Comparison of ENCODE assay signal across 1 cellular context in the genomic region with DNA sequence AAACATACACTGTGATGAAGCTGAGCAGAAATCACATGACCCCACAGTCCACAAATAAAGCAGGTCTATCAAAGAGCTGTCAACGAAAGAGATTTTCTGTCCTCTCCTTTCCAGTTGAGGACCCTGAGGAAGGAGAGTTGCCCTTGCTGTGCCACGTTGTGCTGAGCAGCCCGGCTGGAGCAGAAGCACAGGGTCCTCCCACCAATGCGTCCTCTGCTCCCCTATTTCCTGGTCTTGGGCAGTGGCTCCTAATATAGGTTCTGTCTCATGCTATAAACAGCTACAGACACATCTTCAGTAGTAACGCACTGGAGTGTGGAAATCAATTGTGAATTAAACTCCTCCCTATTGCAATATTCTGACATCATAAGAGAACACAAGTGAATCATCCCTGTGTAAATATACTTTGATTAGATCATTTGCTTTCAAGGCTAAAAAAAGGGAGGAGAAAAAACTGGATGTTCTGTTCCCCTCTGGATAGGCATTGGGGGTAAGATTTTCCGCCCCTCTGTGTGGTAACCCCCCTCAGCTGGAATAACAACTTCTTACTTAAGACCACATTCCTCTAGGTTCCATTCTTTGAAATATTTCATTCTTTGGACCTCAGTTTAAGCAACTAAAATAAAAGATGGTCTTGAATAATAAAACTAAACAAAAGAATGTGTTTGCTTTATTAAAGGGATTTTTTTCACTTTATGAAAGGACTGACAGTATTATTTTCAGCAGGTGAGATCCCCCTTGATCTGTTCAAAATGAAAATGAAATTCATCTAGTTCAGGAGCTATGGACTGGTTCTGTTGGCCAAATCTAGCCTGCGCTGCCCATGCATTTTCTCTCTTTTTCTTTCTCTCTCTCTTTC.
TF ChIP-seq lines count a peak whose summit lies in the region.

No MANE protein-coding gene starts in this region.

TF ChIP-seq in HepG2, 621 proteins besides CTCF, POLR2A, EP300 and RAD21 (continues in another document):
- TF ChIP-seq CREM (IDR thresholded peaks at IDR 0.05) (peak; percentile 31; the same call in 1 of the 2 replicates), CREM (CRISPR knock-in tag; IDR thresholded peaks at IDR 0.05) (no peak), HDAC1 (CRISPR knock-in tag; IDR thresholded peaks at IDR 0.05) (no peak), ISX (CRISPR knock-in tag; conservative IDR thresholded peaks at IDR 0.05) (no peak), RFX1 (IDR thresholded peaks at IDR 0.05) (no peak), CBX1 (IDR thresholded peaks at IDR 0.05; ENCODE audit: low read depth) (no peak), NR2F2 (IDR thresholded peaks at IDR 0.05; ENCODE audit: borderline replicate concordance, low read depth) (no peak), ZFP36L1 (CRISPR knock-in tag; IDR thresholded peaks at IDR 0.05) (no peak), ZNF296 (CRISPR knock-in tag; conservative IDR thresholded peaks at IDR 0.05) (no peak), POGZ (CRISPR knock-in tag; IDR thresholded peaks at IDR 0.05) (peak; percentile 13; the same call in 1 of the 2 replicates), ERF (CRISPR knock-in tag; IDR thresholded peaks at IDR 0.05) (0 out of 2 replicates have a peak, but pooled peaks have one; percentile 57), ZNF468 (CRISPR knock-in tag; IDR thresholded peaks at IDR 0.05) (no peak), PLRG1 (conservative IDR thresholded peaks at IDR 0.05) (no peak), NCOR1 (IDR thresholded peaks at IDR 0.05; ENCODE audit: borderline replicate concordance, low read length) (peak; percentile 26; the same call in 1 of the 2 replicates), AFF4 (CRISPR knock-in tag; IDR thresholded peaks at IDR 0.05) (no peak), ZBTB8A (CRISPR knock-in tag; IDR thresholded peaks at IDR 0.05; ENCODE audit: borderline replicate concordance, low read depth) (no peak), ZKSCAN1 (IDR thresholded peaks at IDR 0.05; ENCODE audit: low read length) (no peak), WIZ (CRISPR knock-in tag; IDR thresholded peaks at IDR 0.05) (no peak), ONECUT2 (CRISPR knock-in tag; IDR thresholded peaks at IDR 0.05) (0 out of 2 replicates have a peak, but pooled peaks have one; percentile 22), ZNF282 (IDR thresholded peaks at IDR 0.05; ENCODE audit: partially characterized antibody) (no peak), THAP11 (CRISPR knock-in tag; IDR thresholded peaks at IDR 0.05) (no peak), HDAC2 (CRISPR knock-in tag; IDR thresholded peaks at IDR 0.05) (0 out of 2 replicates have a peak, but pooled peaks have one; percentile 29), PHF20 (CRISPR knock-in tag; IDR thresholded peaks at IDR 0.05) (no peak), ZBTB2 (CRISPR knock-in tag; IDR thresholded peaks at IDR 0.05; ENCODE audit: low read depth) (no peak), HNRNPK (IDR thresholded peaks at IDR 0.05; ENCODE audit: low read depth, low read length, poor library complexity, severe bottlenecking) (no peak), EHMT2 (IDR thresholded peaks at IDR 0.05; ENCODE audit: borderline replicate concordance, low read depth, low read length) (no peak), ZNF275 (CRISPR knock-in tag; IDR thresholded peaks at IDR 0.05; ENCODE audit: borderline replicate concordance) (no peak), ZNF615 (CRISPR knock-in tag; IDR thresholded peaks at IDR 0.05; ENCODE audit: borderline replicate concordance) (no peak), ZNF382 (CRISPR knock-in tag; IDR thresholded peaks at IDR 0.05; ENCODE audit: borderline replicate concordance) (no peak), ZNF841 (CRISPR knock-in tag; IDR thresholded peaks at IDR 0.05; ENCODE audit: borderline replicate concordance) (no peak), KLF11 (CRISPR knock-in tag; IDR thresholded peaks at IDR 0.05) (no peak), BRD4 (CRISPR knock-in tag; IDR thresholded peaks at IDR 0.05) (no peak)
- TF ChIP-seq, protein P1, sequence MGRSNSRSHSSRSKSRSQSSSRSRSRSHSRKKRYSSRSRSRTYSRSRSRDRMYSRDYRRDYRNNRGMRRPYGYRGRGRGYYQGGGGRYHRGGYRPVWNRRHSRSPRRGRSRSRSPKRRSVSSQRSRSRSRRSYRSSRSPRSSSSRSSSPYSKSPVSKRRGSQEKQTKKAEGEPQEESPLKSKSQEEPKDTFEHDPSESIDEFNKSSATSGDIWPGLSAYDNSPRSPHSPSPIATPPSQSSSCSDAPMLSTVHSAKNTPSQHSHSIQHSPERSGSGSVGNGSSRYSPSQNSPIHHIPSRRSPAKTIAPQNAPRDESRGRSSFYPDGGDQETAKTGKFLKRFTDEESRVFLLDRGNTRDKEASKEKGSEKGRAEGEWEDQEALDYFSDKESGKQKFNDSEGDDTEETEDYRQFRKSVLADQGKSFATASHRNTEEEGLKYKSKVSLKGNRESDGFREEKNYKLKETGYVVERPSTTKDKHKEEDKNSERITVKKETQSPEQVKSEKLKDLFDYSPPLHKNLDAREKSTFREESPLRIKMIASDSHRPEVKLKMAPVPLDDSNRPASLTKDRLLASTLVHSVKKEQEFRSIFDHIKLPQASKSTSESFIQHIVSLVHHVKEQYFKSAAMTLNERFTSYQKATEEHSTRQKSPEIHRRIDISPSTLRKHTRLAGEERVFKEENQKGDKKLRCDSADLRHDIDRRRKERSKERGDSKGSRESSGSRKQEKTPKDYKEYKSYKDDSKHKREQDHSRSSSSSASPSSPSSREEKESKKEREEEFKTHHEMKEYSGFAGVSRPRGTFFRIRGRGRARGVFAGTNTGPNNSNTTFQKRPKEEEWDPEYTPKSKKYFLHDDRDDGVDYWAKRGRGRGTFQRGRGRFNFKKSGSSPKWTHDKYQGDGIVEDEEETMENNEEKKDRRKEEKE (IDR thresholded peaks at IDR 0.05), result no peak
- TF ChIP-seq, protein P2, sequence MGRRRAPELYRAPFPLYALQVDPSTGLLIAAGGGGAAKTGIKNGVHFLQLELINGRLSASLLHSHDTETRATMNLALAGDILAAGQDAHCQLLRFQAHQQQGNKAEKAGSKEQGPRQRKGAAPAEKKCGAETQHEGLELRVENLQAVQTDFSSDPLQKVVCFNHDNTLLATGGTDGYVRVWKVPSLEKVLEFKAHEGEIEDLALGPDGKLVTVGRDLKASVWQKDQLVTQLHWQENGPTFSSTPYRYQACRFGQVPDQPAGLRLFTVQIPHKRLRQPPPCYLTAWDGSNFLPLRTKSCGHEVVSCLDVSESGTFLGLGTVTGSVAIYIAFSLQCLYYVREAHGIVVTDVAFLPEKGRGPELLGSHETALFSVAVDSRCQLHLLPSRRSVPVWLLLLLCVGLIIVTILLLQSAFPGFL (CRISPR knock-in tag; IDR thresholded peaks at IDR 0.05), result no peak
- TF ChIP-seq, protein P3, sequence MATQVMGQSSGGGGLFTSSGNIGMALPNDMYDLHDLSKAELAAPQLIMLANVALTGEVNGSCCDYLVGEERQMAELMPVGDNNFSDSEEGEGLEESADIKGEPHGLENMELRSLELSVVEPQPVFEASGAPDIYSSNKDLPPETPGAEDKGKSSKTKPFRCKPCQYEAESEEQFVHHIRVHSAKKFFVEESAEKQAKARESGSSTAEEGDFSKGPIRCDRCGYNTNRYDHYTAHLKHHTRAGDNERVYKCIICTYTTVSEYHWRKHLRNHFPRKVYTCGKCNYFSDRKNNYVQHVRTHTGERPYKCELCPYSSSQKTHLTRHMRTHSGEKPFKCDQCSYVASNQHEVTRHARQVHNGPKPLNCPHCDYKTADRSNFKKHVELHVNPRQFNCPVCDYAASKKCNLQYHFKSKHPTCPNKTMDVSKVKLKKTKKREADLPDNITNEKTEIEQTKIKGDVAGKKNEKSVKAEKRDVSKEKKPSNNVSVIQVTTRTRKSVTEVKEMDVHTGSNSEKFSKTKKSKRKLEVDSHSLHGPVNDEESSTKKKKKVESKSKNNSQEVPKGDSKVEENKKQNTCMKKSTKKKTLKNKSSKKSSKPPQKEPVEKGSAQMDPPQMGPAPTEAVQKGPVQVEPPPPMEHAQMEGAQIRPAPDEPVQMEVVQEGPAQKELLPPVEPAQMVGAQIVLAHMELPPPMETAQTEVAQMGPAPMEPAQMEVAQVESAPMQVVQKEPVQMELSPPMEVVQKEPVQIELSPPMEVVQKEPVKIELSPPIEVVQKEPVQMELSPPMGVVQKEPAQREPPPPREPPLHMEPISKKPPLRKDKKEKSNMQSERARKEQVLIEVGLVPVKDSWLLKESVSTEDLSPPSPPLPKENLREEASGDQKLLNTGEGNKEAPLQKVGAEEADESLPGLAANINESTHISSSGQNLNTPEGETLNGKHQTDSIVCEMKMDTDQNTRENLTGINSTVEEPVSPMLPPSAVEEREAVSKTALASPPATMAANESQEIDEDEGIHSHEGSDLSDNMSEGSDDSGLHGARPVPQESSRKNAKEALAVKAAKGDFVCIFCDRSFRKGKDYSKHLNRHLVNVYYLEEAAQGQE (IDR thresholded peaks at IDR 0.05; ENCODE audit: borderline replicate concordance in 1 of 2, low read depth in 1 of 2, low read length in 2 of 2), result no peak
- TF ChIP-seq, protein P4, sequence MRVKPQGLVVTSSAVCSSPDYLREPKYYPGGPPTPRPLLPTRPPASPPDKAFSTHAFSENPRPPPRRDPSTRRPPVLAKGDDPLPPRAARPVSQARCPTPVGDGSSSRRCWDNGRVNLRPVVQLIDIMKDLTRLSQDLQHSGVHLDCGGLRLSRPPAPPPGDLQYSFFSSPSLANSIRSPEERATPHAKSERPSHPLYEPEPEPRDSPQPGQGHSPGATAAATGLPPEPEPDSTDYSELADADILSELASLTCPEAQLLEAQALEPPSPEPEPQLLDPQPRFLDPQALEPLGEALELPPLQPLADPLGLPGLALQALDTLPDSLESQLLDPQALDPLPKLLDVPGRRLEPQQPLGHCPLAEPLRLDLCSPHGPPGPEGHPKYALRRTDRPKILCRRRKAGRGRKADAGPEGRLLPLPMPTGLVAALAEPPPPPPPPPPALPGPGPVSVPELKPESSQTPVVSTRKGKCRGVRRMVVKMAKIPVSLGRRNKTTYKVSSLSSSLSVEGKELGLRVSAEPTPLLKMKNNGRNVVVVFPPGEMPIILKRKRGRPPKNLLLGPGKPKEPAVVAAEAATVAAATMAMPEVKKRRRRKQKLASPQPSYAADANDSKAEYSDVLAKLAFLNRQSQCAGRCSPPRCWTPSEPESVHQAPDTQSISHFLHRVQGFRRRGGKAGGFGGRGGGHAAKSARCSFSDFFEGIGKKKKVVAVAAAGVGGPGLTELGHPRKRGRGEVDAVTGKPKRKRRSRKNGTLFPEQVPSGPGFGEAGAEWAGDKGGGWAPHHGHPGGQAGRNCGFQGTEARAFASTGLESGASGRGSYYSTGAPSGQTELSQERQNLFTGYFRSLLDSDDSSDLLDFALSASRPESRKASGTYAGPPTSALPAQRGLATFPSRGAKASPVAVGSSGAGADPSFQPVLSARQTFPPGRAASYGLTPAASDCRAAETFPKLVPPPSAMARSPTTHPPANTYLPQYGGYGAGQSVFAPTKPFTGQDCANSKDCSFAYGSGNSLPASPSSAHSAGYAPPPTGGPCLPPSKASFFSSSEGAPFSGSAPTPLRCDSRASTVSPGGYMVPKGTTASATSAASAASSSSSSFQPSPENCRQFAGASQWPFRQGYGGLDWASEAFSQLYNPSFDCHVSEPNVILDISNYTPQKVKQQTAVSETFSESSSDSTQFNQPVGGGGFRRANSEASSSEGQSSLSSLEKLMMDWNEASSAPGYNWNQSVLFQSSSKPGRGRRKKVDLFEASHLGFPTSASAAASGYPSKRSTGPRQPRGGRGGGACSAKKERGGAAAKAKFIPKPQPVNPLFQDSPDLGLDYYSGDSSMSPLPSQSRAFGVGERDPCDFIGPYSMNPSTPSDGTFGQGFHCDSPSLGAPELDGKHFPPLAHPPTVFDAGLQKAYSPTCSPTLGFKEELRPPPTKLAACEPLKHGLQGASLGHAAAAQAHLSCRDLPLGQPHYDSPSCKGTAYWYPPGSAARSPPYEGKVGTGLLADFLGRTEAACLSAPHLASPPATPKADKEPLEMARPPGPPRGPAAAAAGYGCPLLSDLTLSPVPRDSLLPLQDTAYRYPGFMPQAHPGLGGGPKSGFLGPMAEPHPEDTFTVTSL (CRISPR knock-in tag; IDR thresholded peaks at IDR 0.05; ENCODE audit: borderline replicate concordance), result 0 out of 2 replicates have a peak, but pooled peaks have one; percentile 4
- TF ChIP-seq, protein P5, sequence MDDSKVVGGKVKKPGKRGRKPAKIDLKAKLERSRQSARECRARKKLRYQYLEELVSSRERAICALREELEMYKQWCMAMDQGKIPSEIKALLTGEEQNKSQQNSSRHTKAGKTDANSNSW (CRISPR knock-in tag; IDR thresholded peaks at IDR 0.05; ENCODE audit: borderline replicate concordance), result no peak
